ENCODE assay signal across 1 cellular context in genomic region chr7:70695804-70696104, GRCh38.
TF ChIP-seq lines count a peak whose summit lies in the region.

No MANE protein-coding gene starts in this region.

TF ChIP-seq in GM23338, 12 proteins besides CTCF, POLR2A, EP300 and RAD21 (continued from another document):
- TF ChIP-seq ZNF462 (CRISPR knock-in tag; IDR thresholded peaks at IDR 0.05) (no peak), EZH2 (IDR thresholded peaks at IDR 0.05; ENCODE audit: low read depth, unreplicated experiment) (no peak), STAT1 (IDR thresholded peaks at IDR 0.05; ENCODE audit: unreplicated experiment) (no peak), EZH2phosphoT487 (IDR thresholded peaks at IDR 0.05; ENCODE audit: unreplicated experiment) (no peak), NANOG (IDR thresholded peaks at IDR 0.05; ENCODE audit: borderline replicate concordance) (no peak), ZNF331 (CRISPR knock-in tag; IDR thresholded peaks at IDR 0.05; ENCODE audit: low read depth) (no peak)
